17 cellular contexts compared by ENCODE assay signal in the genomic region with DNA sequence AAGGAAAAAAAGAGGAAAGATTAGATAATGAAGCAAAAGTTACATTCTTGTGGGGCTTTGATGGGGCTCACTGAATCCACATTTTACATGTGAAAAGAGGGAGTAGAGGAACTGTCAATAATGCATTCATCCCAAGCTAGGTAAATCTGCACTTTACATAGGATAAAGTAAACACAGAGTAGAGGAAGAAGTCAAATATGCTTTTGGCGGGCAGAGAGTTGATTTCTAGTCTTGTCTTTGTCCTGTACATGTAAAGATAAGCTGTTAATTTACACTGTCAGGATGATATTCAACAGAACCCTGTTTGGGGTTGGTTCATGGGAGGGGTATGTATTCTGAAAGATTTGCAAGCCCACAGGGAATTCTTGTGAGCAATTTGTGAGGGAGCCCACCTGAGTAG. TPM values are rescaled to one million over a fixed set of nuclear protein-coding genes. Genes with fewer than 3 reads are reported as not detected.
DNase-seq lines count a peak whose midpoint lies in the region; ATAC-seq, FAIRE-seq and TF ChIP-seq lines count a peak whose summit lies in the region.
"Had no signal": no experiment of that assay in that cellular context is flagged by ENCODE, and none has a peak within 500 bp of the region (broad histone marks: within the 10 kb centered on the region; RNA-seq: fewer than 3 reads in every experiment).

No MANE protein-coding gene starts in this region.

- FAIRE-seq in GM12892 (lab: Jason Lieb, UNC) = peak; percentile 9

- TF ChIP-seq POLR2A in GM12892 (IDR thresholded peaks at IDR 0.05; ENCODE audit: low read depth, low read length) = no peak

- H3K9me3 Mint-ChIP-seq in Caco-2 (ENCODE audit: unreplicated experiment) (no peaks in the 10 kb centered on the region), nephron progenitor cell (peaks cover 7% of the 10 kb centered on the region)

- H3K27ac ChIP-seq in left ventricle myocardium inferior (replicated peaks) (peak overlapping the region; percentile 87), lower lobe of right lung (no peak overlapping the region)
- H3K27ac ChIP-seq: KMS-11, RWPE1, SK-N-MC had no signal

- H3K36me3 Mint-ChIP-seq in Caco-2 (ENCODE audit: insufficient read depth, unreplicated experiment) (no peaks in the 10 kb centered on the region), nephron progenitor cell (ENCODE audit: low read depth) (no peaks in the 10 kb centered on the region)

- BruUV-seq in Caco-2 (replicated peaks; lab: Mats Ljungman, UMichigan) = no TSS peak

- no peaks in the 10 kb centered on the region for H3K36me3 ChIP-seq in Caco-2 (ENCODE audit: control insufficient read depth, insufficient read depth, low read length)
- no peaks in the 10 kb centered on the region for H3K36me3 ChIP-seq in left ventricle myocardium inferior
- H3K36me3 ChIP-seq in lower lobe of right lung = no peaks in the 10 kb centered on the region

- H3K4me1 ChIP-seq in Caco-2 (peaks cover 35% of the 10 kb centered on the region), left ventricle myocardium inferior (peaks cover 53% of the 10 kb centered on the region), lower lobe of right lung (no peaks in the 10 kb centered on the region)

- TF ChIP-seq CTCF in Caco-2 (IDR thresholded peaks at IDR 0.05; ENCODE audit: insufficient read depth in 1 of 2, low read depth in 1 of 2, low read length in 1 of 2, severe bottlenecking in 1 of 2, unreplicated experiment in 1 of 2) (no peak), left ventricle myocardium inferior (IDR thresholded peaks at IDR 0.05; ENCODE audit: borderline replicate concordance) (no peak), nephron progenitor cell (IDR thresholded peaks at IDR 0.05) (no peak), lower lobe of right lung (IDR thresholded peaks at IDR 0.05) (no peak)

- H3K9me3 ChIP-seq in Caco-2 (no peaks in the 10 kb centered on the region), left ventricle myocardium inferior (replicated peaks) (no peaks in the 10 kb centered on the region), lower lobe of right lung (no peaks in the 10 kb centered on the region)

- DNase-seq in Caco-2 (no peak), GM12892 (ENCODE audit: insufficient read length) (no peak), left ventricle myocardium inferior (no peak), nephron progenitor cell (no peak), T-helper 1 cell (no peak), lower lobe of right lung (no peak)
- DNase-seq: COR-L47, DMS53, NCI-H1436, NCI-H2029 treated with DMSO at 0.1 percent for 48 hours, NCI-H82, PC-3 had no signal

- H3K4me1 Mint-ChIP-seq in Caco-2 (ENCODE audit: low read depth, unreplicated experiment) (peaks cover 23% of the 10 kb centered on the region), nephron progenitor cell (peaks cover 21% of the 10 kb centered on the region)

- H3K27me3 Mint-ChIP-seq in Caco-2 (ENCODE audit: insufficient read depth, unreplicated experiment) (no peaks in the 10 kb centered on the region), nephron progenitor cell (ENCODE audit: low read depth, poor library complexity) (no peaks in the 10 kb centered on the region)

- ATAC-seq in GM21367 (IDR thresholded peaks at IDR 0.05; ENCODE audit: unreplicated experiment) (no peak), lower lobe of right lung (no peak), HG02571 (IDR thresholded peaks at IDR 0.05; ENCODE audit: unreplicated experiment) (no peak)
- ATAC-seq: PC-3 had no signal

- CTCF ChIA-PET in Caco-2 (lab: Charles Lee) = interaction anchor here (1.8 to 1.9 kb wide), 2 partner anchors 15 to 18 kb away, joined by 5 to 8 read pairs; a partner anchor contains a TSS

- no peaks in the 10 kb centered on the region for H3K27me3 ChIP-seq in Caco-2 (replicated peaks; ENCODE audit: control insufficient read depth, insufficient read depth, low read length)
- no peaks in the 10 kb centered on the region for H3K27me3 ChIP-seq in left ventricle myocardium inferior (ENCODE audit: low read depth)
- peaks cover 3% of the 10 kb centered on the region for H3K27me3 ChIP-seq in lower lobe of right lung (ENCODE audit: low read depth)

- H3K4me3 Mint-ChIP-seq in Caco-2 (ENCODE audit: unreplicated experiment) (no peak overlapping the region), nephron progenitor cell (no peak overlapping the region)

- H3K4me3 ChIP-seq in Caco-2 (ENCODE audit: low read depth, low read length) (no peak overlapping the region), left ventricle myocardium inferior (no peak overlapping the region), lower lobe of right lung (no peak overlapping the region)
- H3K4me3 ChIP-seq: SK-N-MC had no signal

- H3K27ac Mint-ChIP-seq in Caco-2 (ENCODE audit: unreplicated experiment) = peak overlapping the region; percentile 2
- peak overlapping the region; percentile 12 for H3K27ac Mint-ChIP-seq in nephron progenitor cell

- POLR2A ChIA-PET in Caco-2 (lab: Charles Lee) = no interaction called here

- intact Hi-C loops in Caco-2 (cut with micrococcal nuclease; ENCODE audit: unreplicated experiment) (no loop called here), left ventricle myocardium inferior (cut with micrococcal nuclease) (no loop called here), lower lobe of right lung (cut with DNase I) (no loop called here)

RNA-seq across cellular contexts. Expression of a gene that starts 18.0 kb away (rescaled TPM):
- 63.4 and 66.4 TPM in 2 replicates for total RNA-seq in Caco-2 (2022)
- 12.6 TPM for polyA plus RNA-seq in GM12892 (2012; ENCODE audit: missing spikeins)
- 25.9 TPM for total RNA-seq in left ventricle myocardium inferior
- 21.1 TPM for total RNA-seq in lower lobe of right lung
